8 cellular contexts compared by ENCODE assay signal in the genomic region with DNA sequence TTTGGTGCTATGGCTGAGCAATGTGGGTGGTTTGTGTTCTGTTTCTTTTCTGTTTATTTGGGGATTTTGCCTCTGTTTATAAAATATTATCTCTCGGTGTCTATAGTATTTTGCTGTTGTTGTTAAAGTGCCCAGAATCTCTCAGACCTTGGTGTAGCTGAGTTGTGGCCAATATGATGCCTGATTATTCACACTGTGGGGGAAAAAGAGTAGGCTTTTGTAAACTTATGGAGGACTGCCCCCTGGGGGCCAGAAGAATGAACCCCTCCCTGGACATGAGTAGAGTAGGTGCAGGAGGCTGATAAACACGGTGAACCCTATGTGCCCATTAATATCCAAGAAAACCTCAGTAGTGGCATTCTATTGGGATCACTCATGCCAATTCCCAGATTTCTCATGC. TPM values are rescaled to one million over a fixed set of nuclear protein-coding genes. Genes with fewer than 3 reads are reported as not detected.
A peak's percentile ranks its signal among the peaks of the same experiment; 100 is the strongest.
DNase-seq lines count a peak whose midpoint lies in the region; ATAC-seq and TF ChIP-seq lines count a peak whose summit lies in the region.

No MANE protein-coding gene starts in this region.

- no peak overlapping the region for H2BK120ac ChIP-seq in neuronal stem cell (ENCODE audit: low read depth, low read length)

- no peaks in the 10 kb centered on the region for H3K9me3 Mint-ChIP-seq in natural killer cell

- no peak overlapping the region for H2BK15ac ChIP-seq in neuronal stem cell (ENCODE audit: low read length)

- no peak overlapping the region for H3K4me3 Mint-ChIP-seq in natural killer cell

- H3K23ac ChIP-seq in neuronal stem cell (ENCODE audit: low read depth, low read length, poor library complexity), result no peak overlapping the region

- no peak overlapping the region for H3K4me2 ChIP-seq in neuronal stem cell (ENCODE audit: insufficient read depth, low read length, poor library complexity, severe bottlenecking)

- no CpG with 5 or more reads among the region's 2 CpGs for WGBS in neuronal stem cell (ENCODE audit: extremely low coverage in 2 of 2, insufficient read length in 2 of 2, insufficient replicate concordance in 1 of 2), 2 donors

- H3K9ac ChIP-seq in neuronal stem cell (ENCODE audit: low read depth, low read length, poor library complexity), result no peak overlapping the region

- no peak for TF ChIP-seq CTCF in natural killer cell (IDR thresholded peaks at IDR 0.05)

- H3K27ac Mint-ChIP-seq in natural killer cell, result no peak overlapping the region

- H3K27ac ChIP-seq in neuronal stem cell (replicated peaks; ENCODE audit: low read length), result no peak overlapping the region

- no peak overlapping the region for H2AK5ac ChIP-seq in neuronal stem cell (ENCODE audit: low read depth, low read length)

- ATAC-seq in natural killer cell, result no peak
- ATAC-seq in HG03097 (IDR thresholded peaks at IDR 0.05; ENCODE audit: low FRiP score, unreplicated experiment), result no peak

- no peak overlapping the region for H3K14ac ChIP-seq in neuronal stem cell (ENCODE audit: low read length)

- H3K18ac ChIP-seq in neuronal stem cell (ENCODE audit: low read length), result no peak overlapping the region

- no peaks in the 10 kb centered on the region for H3K36me3 ChIP-seq in neuronal stem cell (replicated peaks in 1 of 2; ENCODE audit: control insufficient read depth in 2 of 2, insufficient read depth in 2 of 2, low read length in 2 of 2)

- intact Hi-C loops in natural killer cell (cut with micrococcal nuclease), result no loop called here

- H3K4me1 Mint-ChIP-seq in natural killer cell, result no peaks in the 10 kb centered on the region

- H4K8ac ChIP-seq in neuronal stem cell (ENCODE audit: low read depth, low read length), result no peak overlapping the region

- no peak overlapping the region for H2BK5ac ChIP-seq in neuronal stem cell (ENCODE audit: low read length)

- H3K4me1 ChIP-seq in neuronal stem cell (ENCODE audit: control insufficient read depth in 2 of 2, insufficient read depth in 1 of 2, low read depth in 1 of 2, low read length in 2 of 2), result peaks cover 12 to 46% of the 10 kb centered on the region in 2 donors

- no peak overlapping the region for H3K4ac ChIP-seq in neuronal stem cell (ENCODE audit: low read length)

- H3K9me3 ChIP-seq in neuronal stem cell (replicated peaks in 1 of 2; ENCODE audit: control insufficient read depth in 2 of 2, insufficient read depth in 1 of 2, low read depth in 1 of 2, low read length in 2 of 2), result no peaks in the 10 kb centered on the region

- H3K27me3 ChIP-seq in neuronal stem cell (ENCODE audit: control insufficient read depth in 3 of 3, insufficient read depth in 3 of 3, low read depth in 1 of 3, low read length in 3 of 3), result no peaks in the 10 kb centered on the region

- H3K79me1 ChIP-seq in neuronal stem cell (ENCODE audit: low read depth, low read length), result no peaks in the 10 kb centered on the region

- peaks cover 6 to 15% of the 10 kb centered on the region in 2 donors for H3K27me3 Mint-ChIP-seq in natural killer cell (ENCODE audit: low read depth in 2 of 2)

- no peak overlapping the region for H3K4me3 ChIP-seq in neuronal stem cell (ENCODE audit: low read length in 2 of 2)

- no peak overlapping the region for H2BK12ac ChIP-seq in neuronal stem cell (ENCODE audit: low read length)

- H3K36me3 Mint-ChIP-seq in natural killer cell, result no peaks in the 10 kb centered on the region

- no peak overlapping the region for H4K91ac ChIP-seq in neuronal stem cell (ENCODE audit: low read depth, low read length, poor library complexity)

- DNase-seq in NCI-H1417 (lab: John Stamatoyannopoulos, UW) (peak; percentile 30 to 80 (median 56)), NCI-H1417 treated with DMSO at 0.1 percent for 48 hours (lab: John Stamatoyannopoulos, UW) (no peak), HT1080 (ENCODE audit: low read depth) (peak; percentile 73), OCI-M1 (lab: John Stamatoyannopoulos, UW) (peak; percentile 23), fibroblast of gingiva (ENCODE audit: low read depth) (peak; percentile 67), neuronal stem cell (ENCODE audit: low spot score) (no peak), natural killer cell (no peak)

- H2AFZ ChIP-seq in neuronal stem cell (ENCODE audit: low read length), result peak overlapping the region; percentile 26

RNA-seq across cellular contexts. Expression of gene DPYSL3, which starts 49.0 kb away (rescaled TPM):
- total RNA-seq in HT1080 (2014; rRNA removed; shearing (Covaris generic)), result 50.1 and 54.4 TPM in 2 replicates
- polyA plus RNA-seq in HT1080 (2015; cell fraction: cytosol; rRNA removed), result 44.5 and 50.0 TPM in 2 replicates
- 80.1 and 87.6 TPM in 2 replicates for polyA plus RNA-seq in HT1080 (2015; cell fraction: nucleus; rRNA removed)
- 143 TPM for polyA plus RNA-seq in neuronal stem cell (2013, experiment 1 of 2)
- 143 TPM for polyA plus RNA-seq in neuronal stem cell (2013, experiment 2 of 2)
- not detected for total RNA-seq in natural killer cell

Comparison
In these comparisons a context has a peak if more than half of its experiments do, and no peak if none do; other contexts are left out.
1. DNase-seq: peak in NCI-H1417 (3 of 3), HT1080 (single experiment), OCI-M1 (single experiment) and fibroblast of gingiva (single experiment); none in NCI-H1417 treated with DMSO at 0.1 percent for 48 hours (single experiment), neuronal stem cell (single experiment) and natural killer cell (single experiment).
2. RNA of gene DPYSL3, which starts 49.0 kb away (total RNA-seq): 50.1 to 54.4 TPM in HT1080; not detected in natural killer cell; every median in the first group is over 10 times any median in the second.